In the genomic region with DNA sequence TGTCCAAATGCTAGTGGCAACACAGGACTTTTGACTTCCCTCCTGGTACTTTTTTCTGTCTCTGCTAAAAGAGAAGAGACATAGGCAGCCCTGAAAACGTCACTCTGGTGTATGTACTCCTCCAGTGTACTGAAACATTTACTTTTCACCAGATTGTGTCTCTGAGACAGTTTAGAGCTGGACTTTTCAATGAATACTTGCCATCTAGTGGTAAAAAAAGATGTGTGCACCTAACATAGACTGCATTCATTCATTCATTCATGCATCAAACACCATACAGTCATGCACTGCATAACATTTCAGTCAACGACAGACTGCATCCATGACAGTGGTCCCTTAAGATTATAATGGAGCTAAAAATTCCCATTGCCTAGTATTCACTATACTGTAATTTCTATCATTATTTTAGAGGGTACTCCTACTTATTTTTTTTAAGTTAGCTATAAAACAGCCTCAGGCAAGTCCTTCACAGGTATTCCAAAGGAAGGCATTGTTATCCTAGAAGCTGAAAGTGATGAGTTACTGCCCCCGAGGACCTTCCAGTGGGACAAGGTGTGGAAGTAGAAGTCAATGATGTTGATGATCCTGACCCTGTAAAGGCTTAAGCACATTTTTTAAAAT, we compare ENCODE assay signal across 8 cellular contexts.
DNase-seq lines count a peak whose midpoint lies in the region; FAIRE-seq and TF ChIP-seq lines count a peak whose summit lies in the region.

No MANE protein-coding gene starts in this region.

- H3K4me3 Mint-ChIP-seq in astrocyte (ENCODE audit: unreplicated experiment): no peak overlapping the region

- peaks cover 9% of the 10 kb centered on the region for H3K9me3 Mint-ChIP-seq in astrocyte (ENCODE audit: unreplicated experiment)

- intact Hi-C loops in kidney (cut with DNase I): no loop called here

- H2AFZ ChIP-seq in astrocyte (ENCODE audit: low read depth, low read length): no peak overlapping the region

- FAIRE-seq in A204.1 (lab: Jason Lieb, UNC) (peak; percentile 80), astrocyte (lab: Jason Lieb, UNC) (peak; percentile 69), kidney (lab: Jason Lieb, UNC) (peak; percentile 62), urothelium cell line (lab: Jason Lieb, UNC) (peak; percentile 65)

- no peak overlapping the region for H3K4me3 ChIP-seq in LNCaP clone FGC (ENCODE audit: low read depth, low read length)
- no peak overlapping the region for H3K4me3 ChIP-seq in astrocyte (ENCODE audit: insufficient read depth, low read depth, low read length)
- no peak overlapping the region for H3K4me3 ChIP-seq in kidney (ENCODE audit: low read length in 2 of 2)

- no peaks in the 10 kb centered on the region for H3K4me1 Mint-ChIP-seq in astrocyte (ENCODE audit: low read depth, unreplicated experiment)

- H3K9me3 ChIP-seq in astrocyte (ENCODE audit: insufficient read depth, low read depth, low read length) (peaks cover 3% of the 10 kb centered on the region), kidney (ENCODE audit: control insufficient read depth in 1 of 2, low read length in 2 of 2) (peaks cover 0 to 4% of the 10 kb centered on the region in 2 donors)

- DNase-seq in GM04504 (ENCODE audit: low read depth): peak; percentile 13
- peak; percentile 37 for DNase-seq in LNCaP clone FGC (ENCODE audit: low read depth)
- DNase-seq in astrocyte (ENCODE audit: low read depth): peak; percentile 6
- DNase-seq in kidney: no peak
- DNase-seq in urothelium cell line (ENCODE audit: low spot score): peak; percentile 24
- DNase-seq in substantia nigra (lab: John Stamatoyannopoulos, UW): no peak
- no peak for DNase-seq in NCI-H446 (lab: John Stamatoyannopoulos, UW)

- H3K4me1 ChIP-seq in astrocyte (ENCODE audit: insufficient read depth, low read length): no peaks in the 10 kb centered on the region
- H3K4me1 ChIP-seq in kidney (ENCODE audit: control insufficient read depth in 1 of 2, insufficient read depth in 1 of 2, low read depth in 1 of 2, low read length in 2 of 2): no peaks in the 10 kb centered on the region

- H3K27ac ChIP-seq in astrocyte (ENCODE audit: low read depth, low read length): no peak overlapping the region
- H3K27ac ChIP-seq in kidney (ENCODE audit: low read depth in 2 of 2, low read length in 2 of 2): no peak overlapping the region
- no peak overlapping the region for H3K27ac ChIP-seq in substantia nigra (ENCODE audit: low read depth, low read length, poor library complexity, severe bottlenecking)

- H3K36me3 ChIP-seq in astrocyte (ENCODE audit: insufficient read depth, low read length): no peaks in the 10 kb centered on the region
- no peaks in the 10 kb centered on the region for H3K36me3 ChIP-seq in kidney (ENCODE audit: control insufficient read depth in 1 of 2, insufficient read depth in 2 of 2, low read length in 2 of 2)

- peaks cover 4% of the 10 kb centered on the region for H3K27me3 ChIP-seq in astrocyte (ENCODE audit: insufficient read depth, low read length)

- H3K9ac ChIP-seq in astrocyte (ENCODE audit: low read length) (no peak overlapping the region), kidney (ENCODE audit: low read length in 2 of 2) (no peak overlapping the region)

- H3K36me3 Mint-ChIP-seq in astrocyte (ENCODE audit: low read depth, unreplicated experiment): no peaks in the 10 kb centered on the region

- TF ChIP-seq CTCF in LNCaP clone FGC (IDR thresholded peaks at IDR 0.05; ENCODE audit: control insufficient read depth, extremely low read depth, insufficient read depth): peak; percentile 68
- TF ChIP-seq CTCF in astrocyte (IDR thresholded peaks at IDR 0.05; ENCODE audit: insufficient read depth, low read depth, low read length): peak; percentile 63
- peak; percentile 55 for TF ChIP-seq CTCF in kidney (IDR thresholded peaks at IDR 0.05; ENCODE audit: borderline replicate concordance, extremely low read depth, insufficient read depth)

- no peaks in the 10 kb centered on the region for H3K79me2 ChIP-seq in astrocyte (ENCODE audit: insufficient read depth, low read length)

- no peaks in the 10 kb centered on the region for H4K20me1 ChIP-seq in astrocyte (ENCODE audit: insufficient read depth, low read length)

- peaks cover 2% of the 10 kb centered on the region for H3K27me3 Mint-ChIP-seq in astrocyte (ENCODE audit: low read depth, unreplicated experiment)

- H3K27ac Mint-ChIP-seq in astrocyte (ENCODE audit: unreplicated experiment): no peak overlapping the region

- no peak overlapping the region for H3K4me2 ChIP-seq in astrocyte (ENCODE audit: low read length)

Comparison
In these comparisons a context has a peak if more than half of its experiments do, and no peak if none do; other contexts are left out.
1. DNase-seq: peak in GM04504 (single experiment), LNCaP clone FGC (single experiment), astrocyte (single experiment) and urothelium cell line (single experiment); none in kidney (single experiment), substantia nigra (0 of 49) and NCI-H446 (0 of 2).
2. Peak in every context shown above with its lines, with median percentiles within 50 percentile points of each other: CTCF ChIP-seq.